ENCODE assay signal across 11 cellular contexts in the genomic region with DNA sequence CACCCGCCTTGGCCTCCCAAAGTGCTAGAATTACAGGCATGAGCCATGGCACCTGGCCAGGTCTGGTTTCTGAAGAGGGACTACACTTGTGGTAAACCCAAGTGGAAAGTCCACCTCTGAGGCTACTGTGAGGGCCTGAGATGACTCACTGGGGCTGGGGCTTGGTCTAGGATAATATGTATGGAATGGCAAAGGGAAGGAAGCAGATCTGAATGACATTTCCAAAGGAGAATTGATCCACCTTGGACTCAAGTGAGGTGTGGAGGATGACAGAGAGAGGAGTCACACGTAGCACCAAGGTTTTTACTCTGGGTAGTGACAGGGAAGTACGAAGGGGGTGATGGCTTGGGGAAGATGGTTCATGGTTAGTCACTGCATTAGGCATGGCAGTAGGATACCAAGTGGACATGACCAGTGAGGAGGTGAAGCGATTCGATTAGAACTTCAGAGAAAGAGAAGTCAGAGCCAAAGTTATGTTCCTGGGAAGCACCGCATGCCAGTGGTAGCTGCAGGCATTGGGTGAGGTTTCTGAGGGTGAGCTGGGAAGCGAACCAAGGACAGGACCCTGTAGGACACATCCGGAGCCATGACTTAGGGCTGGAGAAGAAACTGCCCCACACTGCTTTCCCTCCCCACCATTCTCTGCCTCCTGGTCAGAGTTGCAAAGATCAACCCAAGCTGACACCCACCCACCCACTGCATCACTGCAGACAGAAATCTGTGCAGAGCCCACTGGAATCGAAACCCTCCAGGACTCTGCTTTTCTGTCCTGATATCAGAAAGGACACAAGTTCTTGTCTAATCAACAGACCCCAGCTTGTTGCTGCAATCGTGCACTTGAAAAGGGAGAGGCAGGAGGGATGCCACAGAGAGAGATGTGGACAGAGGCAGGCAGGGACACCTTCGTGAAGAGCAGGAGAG. TPM values are rescaled to one million over a fixed set of nuclear protein-coding genes. Genes with fewer than 3 reads are reported as not detected.
DNase-seq lines count a peak whose midpoint lies in the region; ATAC-seq, FAIRE-seq and TF ChIP-seq lines count a peak whose summit lies in the region.
"Had no signal": no experiment of that assay in that cellular context is flagged by ENCODE, and none has a peak within 500 bp of the region (broad histone marks: within the 10 kb centered on the region; RNA-seq: fewer than 3 reads in every experiment).

No MANE protein-coding gene starts in this region.

- no peaks in the 10 kb centered on the region for H3K79me2 ChIP-seq in keratinocyte (ENCODE audit: control insufficient read depth, insufficient read depth, low read length)

- dilution Hi-C loops in keratinocyte (cut with MboI; ENCODE audit: extremely low pct_ligation_motif_present, low sequenced_read_pairs): no loop called here

- H3K4me3 Mint-ChIP-seq in stimulated activated naive CD8-positive, alpha-beta T cell treated with anti-CD3 and anti-CD28 coated beads, Interleukin-15, Interleukin-2, amounts not matched to agents 100 ng/mL and 50 ng/mL, for 24 hours: no peak overlapping the region
- no peak overlapping the region for H3K4me3 Mint-ChIP-seq in activated CD8-positive, alpha-beta T cell treated with anti-CD3 and anti-CD28 coated beads, Interleukin-2, amount 10 ng/mL, durations not matched to agents 7 days and 5 days

- no peaks in the 10 kb centered on the region for H3K9me3 Mint-ChIP-seq in stimulated activated naive CD8-positive, alpha-beta T cell treated with anti-CD3 and anti-CD28 coated beads, Interleukin-15, Interleukin-2, amounts not matched to agents 100 ng/mL and 50 ng/mL, for 24 hours
- no peaks in the 10 kb centered on the region for H3K9me3 Mint-ChIP-seq in activated CD8-positive, alpha-beta T cell treated with anti-CD3 and anti-CD28 coated beads, Interleukin-2, amount 10 ng/mL, durations not matched to agents 7 days and 5 days (ENCODE audit: insufficient read depth)

- H3K9me3 ChIP-seq in keratinocyte (ENCODE audit: control insufficient read depth, low read depth, low read length) (no peaks in the 10 kb centered on the region), gastrocnemius medialis (no peaks in the 10 kb centered on the region)

- H4K20me1 ChIP-seq in keratinocyte (ENCODE audit: control insufficient read depth, extremely low read depth, insufficient read depth, low read length): no peaks in the 10 kb centered on the region

- in situ Hi-C loops in gastrocnemius medialis (cut with MboI; ENCODE audit: low sequenced_read_pairs in 4 of 4): loop anchor here in 2 of 4 donors (10.0 to 25.0 kb wide), 3 partner anchors 151 to 244 kb away; a partner anchor contains a TSS

- TF ChIP-seq CTCF in keratinocyte (optimal IDR thresholded peaks at IDR 0.05 in 1 of 3, IDR thresholded peaks at IDR 0.05 in 1 of 3, conservative IDR thresholded peaks at IDR 0.05 in 1 of 3; ENCODE audit: extremely low read depth in 1 of 3, insufficient read depth in 2 of 3, low read length in 3 of 3) (no peak), gastrocnemius medialis (IDR thresholded peaks at IDR 0.05 in 4 of 5, conservative IDR thresholded peaks at IDR 0.05 in 1 of 5) (no peak)

- no peak for DNase-seq in stimulated activated naive CD8-positive, alpha-beta T cell treated with anti-CD3 and anti-CD28 coated beads, Interleukin-15, Interleukin-2, amounts not matched to agents 100 U/mL and 50 U/mL, for 24 hours
- no peak for DNase-seq in activated CD8-positive, alpha-beta T cell treated with anti-CD3 and anti-CD28 coated beads, Interleukin-2, amount 10 ng/mL, durations not matched to agents 7 days and 5 days
- DNase-seq in keratinocyte (ENCODE audit: low read depth, low spot score) (no peak), gastrocnemius medialis (no peak), hippocampal formation (lab: John Stamatoyannopoulos, UW) (no peak)
- DNase-seq: NCI-H187 had no signal

- CTCF ChIA-PET in activated CD8-positive, alpha-beta T cell treated with anti-CD3 and anti-CD28 coated beads, Interleukin-2, amount 10 ng/mL, durations not matched to agents 7 days and 5 days (lab: Charles Lee): interaction anchor here (5.5 kb wide), 1 partner anchor 8 kb away, joined by 61 read pairs; no protein-coding TSS in a partner anchor

- H3K4me1 Mint-ChIP-seq in stimulated activated naive CD8-positive, alpha-beta T cell treated with anti-CD3 and anti-CD28 coated beads, Interleukin-15, Interleukin-2, amounts not matched to agents 100 ng/mL and 50 ng/mL, for 24 hours (ENCODE audit: low read depth): peaks cover 39% of the 10 kb centered on the region
- H3K4me1 Mint-ChIP-seq in activated CD8-positive, alpha-beta T cell treated with anti-CD3 and anti-CD28 coated beads, Interleukin-2, amount 10 ng/mL, durations not matched to agents 7 days and 5 days (ENCODE audit: low read depth): peaks cover 34% of the 10 kb centered on the region

- peak; percentile 93 for FAIRE-seq in keratinocyte (lab: Jason Lieb, UNC)
- FAIRE-seq: frontal cortex had no signal

- no peak overlapping the region for H3K9ac ChIP-seq in keratinocyte (ENCODE audit: control insufficient read depth, extremely low read depth, insufficient read depth, low read length)

- H3K4me3 ChIP-seq in keratinocyte (ENCODE audit: control insufficient read depth in 2 of 3, extremely low read depth in 1 of 3, insufficient read depth in 2 of 3, low read depth in 1 of 3, low read length in 3 of 3): no peak overlapping the region
- no peak overlapping the region for H3K4me3 ChIP-seq in gastrocnemius medialis

- ATAC-seq in stimulated activated naive CD8-positive, alpha-beta T cell treated with anti-CD3 and anti-CD28 coated beads, Interleukin-15, Interleukin-2, amounts not matched to agents 100 U/mL and 50 U/mL, for 24 hours: no peak
- ATAC-seq in activated CD8-positive, alpha-beta T cell treated with anti-CD3 and anti-CD28 coated beads, Interleukin-2, amount 10 ng/mL, durations not matched to agents 7 days and 5 days: no peak
- ATAC-seq in gastrocnemius medialis: no peak
- ATAC-seq in GM18873 (IDR thresholded peaks at IDR 0.05; ENCODE audit: low FRiP score, unreplicated experiment): no peak
- ATAC-seq in HG02970 (IDR thresholded peaks at IDR 0.05; ENCODE audit: low FRiP score, unreplicated experiment): no peak

- H3K27ac Mint-ChIP-seq in stimulated activated naive CD8-positive, alpha-beta T cell treated with anti-CD3 and anti-CD28 coated beads, Interleukin-15, Interleukin-2, amounts not matched to agents 100 ng/mL and 50 ng/mL, for 24 hours: peak overlapping the region; percentile 55
- H3K27ac Mint-ChIP-seq in activated CD8-positive, alpha-beta T cell treated with anti-CD3 and anti-CD28 coated beads, Interleukin-2, amount 10 ng/mL, durations not matched to agents 7 days and 5 days: peak overlapping the region; percentile 82

- H2AFZ ChIP-seq in keratinocyte (ENCODE audit: control insufficient read depth, low read length): no peak overlapping the region

- H3K27ac ChIP-seq in keratinocyte (ENCODE audit: control insufficient read depth, insufficient read depth, low read length) (peak overlapping the region; percentile 11), gastrocnemius medialis (no peak overlapping the region)

- POLR2A ChIA-PET in activated CD8-positive, alpha-beta T cell treated with anti-CD3 and anti-CD28 coated beads, Interleukin-2, amount 10 ng/mL, durations not matched to agents 7 days and 5 days (lab: Charles Lee): no interaction called here

- intact Hi-C loops in gastrocnemius medialis (cut with DNase I; ENCODE audit: low total_unique reads): no loop called here

- peaks cover 30% of the 10 kb centered on the region for H3K4me1 ChIP-seq in keratinocyte (ENCODE audit: control insufficient read depth, extremely low read depth, insufficient read depth, low read length)
- H3K4me1 ChIP-seq in gastrocnemius medialis: peaks cover 2 to 5% of the 10 kb centered on the region in 2 donors

- H3K27me3 ChIP-seq in keratinocyte (ENCODE audit: control insufficient read depth, extremely low read depth, insufficient read depth, low read length) (no peaks in the 10 kb centered on the region), gastrocnemius medialis (no peaks in the 10 kb centered on the region)

- TF ChIP-seq POLR2A in gastrocnemius medialis (IDR thresholded peaks at IDR 0.05): no peak

- no peaks in the 10 kb centered on the region for H3K36me3 Mint-ChIP-seq in stimulated activated naive CD8-positive, alpha-beta T cell treated with anti-CD3 and anti-CD28 coated beads, Interleukin-15, Interleukin-2, amounts not matched to agents 100 ng/mL and 50 ng/mL, for 24 hours (ENCODE audit: low read depth)
- no peaks in the 10 kb centered on the region for H3K36me3 Mint-ChIP-seq in activated CD8-positive, alpha-beta T cell treated with anti-CD3 and anti-CD28 coated beads, Interleukin-2, amount 10 ng/mL, durations not matched to agents 7 days and 5 days (ENCODE audit: low read depth)

- H3K36me3 ChIP-seq in keratinocyte (ENCODE audit: control insufficient read depth in 2 of 2, extremely low read depth in 1 of 2, insufficient read depth in 2 of 2, low read length in 2 of 2) (no peaks in the 10 kb centered on the region), gastrocnemius medialis (no peaks in the 10 kb centered on the region)

- H3K4me2 ChIP-seq in keratinocyte (ENCODE audit: control insufficient read depth, extremely low read depth, insufficient read depth, low read depth, low read length): peak overlapping the region; percentile 11

- no peaks in the 10 kb centered on the region for H3K27me3 Mint-ChIP-seq in stimulated activated naive CD8-positive, alpha-beta T cell treated with anti-CD3 and anti-CD28 coated beads, Interleukin-15, Interleukin-2, amounts not matched to agents 100 ng/mL and 50 ng/mL, for 24 hours
- no peaks in the 10 kb centered on the region for H3K27me3 Mint-ChIP-seq in activated CD8-positive, alpha-beta T cell treated with anti-CD3 and anti-CD28 coated beads, Interleukin-2, amount 10 ng/mL, durations not matched to agents 7 days and 5 days (ENCODE audit: low read depth)

- no peaks in the 10 kb centered on the region for H3K9me1 ChIP-seq in keratinocyte (ENCODE audit: control insufficient read depth, extremely low read depth, insufficient read depth, low read length)

RNA-seq across cellular contexts. Expression of a gene that starts 13.0 kb away (rescaled TPM):
- total RNA-seq in activated CD8-positive, alpha-beta T cell treated with anti-CD3 and anti-CD28 coated beads, Interleukin-2, amount 10 ng/mL, durations not matched to agents 7 days and 5 days: 10 to 100 TPM; 70.0 to 70.6 TPM
- polyA plus RNA-seq in keratinocyte: 7.7 to 21.3 TPM (median 10.6 TPM) in 3 replicates
- 34.3 TPM for polyA plus RNA-seq in keratinocyte (2011; ENCODE audit: low read depth)
- 11.9 and 23.9 TPM in 2 replicates for polyA plus RNA-seq in keratinocyte (2011; cell fraction: cytosol; rRNA removed)
- 70.6 and 95.4 TPM in 2 replicates for polyA plus RNA-seq in keratinocyte (2011; cell fraction: nucleus; rRNA removed)
- 55.8 and 88.0 TPM in 2 replicates for polyA plus RNA-seq in keratinocyte (2012; ENCODE audit: low replicate concordance)
- polyA minus RNA-seq in keratinocyte: 12.1 to 134 TPM (median 12.5 TPM) in 3 replicates
- polyA minus RNA-seq in keratinocyte (2011; cell fraction: cytosol; rRNA and poly(A)+ RNA removed): 73.9 TPM
- 91.6 and 94.2 TPM in 2 replicates for polyA minus RNA-seq in keratinocyte (2011; cell fraction: nucleus; rRNA and poly(A)+ RNA removed)
- 10 to 100 TPM; 17.1 to 35.6 (median 23.8) TPM for total RNA-seq in gastrocnemius medialis

RNA-seq across cellular contexts. Expression of a gene that starts 17.3 kb away (rescaled TPM):
- total RNA-seq in activated CD8-positive, alpha-beta T cell treated with anti-CD3 and anti-CD28 coated beads, Interleukin-2, amount 10 ng/mL, durations not matched to agents 7 days and 5 days: not detected
- 0.13 to 0.25 TPM (median 0.20 TPM) in 3 replicates for polyA plus RNA-seq in keratinocyte
- not detected for polyA plus RNA-seq in keratinocyte (2011; ENCODE audit: low read depth)
- polyA plus RNA-seq in keratinocyte (2011; cell fraction: cytosol; rRNA removed): 0.44 and 0.55 TPM in 2 replicates
- 0.17 and 0.50 TPM in 2 replicates for polyA plus RNA-seq in keratinocyte (2011; cell fraction: nucleus; rRNA removed)
- 0.44 and 0.50 TPM in 2 replicates for polyA plus RNA-seq in keratinocyte (2012; ENCODE audit: low replicate concordance)
- polyA minus RNA-seq in keratinocyte: 1.2 TPM in 1 of 3 replicates, not detected in the others
- not detected for polyA minus RNA-seq in keratinocyte (2011; cell fraction: cytosol; rRNA and poly(A)+ RNA removed)
- not detected in 2 replicates for polyA minus RNA-seq in keratinocyte (2011; cell fraction: nucleus; rRNA and poly(A)+ RNA removed)
- not detected for total RNA-seq in gastrocnemius medialis
- total RNA-seq: frontal cortex, mononuclear cell had no signal

RNA-seq across cellular contexts. Expression of a gene that starts 32.8 kb away (rescaled TPM):
- not detected for total RNA-seq in activated CD8-positive, alpha-beta T cell treated with anti-CD3 and anti-CD28 coated beads, Interleukin-2, amount 10 ng/mL, durations not matched to agents 7 days and 5 days
- polyA plus RNA-seq in keratinocyte: not detected in 3 replicates
- polyA plus RNA-seq in keratinocyte (2011; ENCODE audit: low read depth): not detected
- polyA plus RNA-seq in keratinocyte (2011; cell fraction: cytosol; rRNA removed): not detected in 2 replicates
- polyA plus RNA-seq in keratinocyte (2011; cell fraction: nucleus; rRNA removed): not detected in 2 replicates
- not detected in 2 replicates for polyA plus RNA-seq in keratinocyte (2012; ENCODE audit: low replicate concordance)
- polyA minus RNA-seq in keratinocyte: not detected in 3 replicates
- polyA minus RNA-seq in keratinocyte (2011; cell fraction: cytosol; rRNA and poly(A)+ RNA removed): not detected
- not detected in 2 replicates for polyA minus RNA-seq in keratinocyte (2011; cell fraction: nucleus; rRNA and poly(A)+ RNA removed)
- total RNA-seq in gastrocnemius medialis: not detected
- total RNA-seq: frontal cortex, mononuclear cell had no signal

RNA-seq across cellular contexts. Expression of a gene that starts 55.1 kb away (rescaled TPM):
- under 1 TPM; 0.08 to 0.18 TPM for total RNA-seq in activated CD8-positive, alpha-beta T cell treated with anti-CD3 and anti-CD28 coated beads, Interleukin-2, amount 10 ng/mL, durations not matched to agents 7 days and 5 days
- polyA plus RNA-seq in keratinocyte: not detected in 3 replicates
- polyA plus RNA-seq in keratinocyte (2011; ENCODE audit: low read depth): not detected
- not detected in 2 replicates for polyA plus RNA-seq in keratinocyte (2011; cell fraction: cytosol; rRNA removed)
- not detected in 2 replicates for polyA plus RNA-seq in keratinocyte (2011; cell fraction: nucleus; rRNA removed)
- 0.04 TPM in 1 of 2 replicates, not detected in the other for polyA plus RNA-seq in keratinocyte (2012; ENCODE audit: low replicate concordance)
- not detected in 3 replicates for polyA minus RNA-seq in keratinocyte
- polyA minus RNA-seq in keratinocyte (2011; cell fraction: cytosol; rRNA and poly(A)+ RNA removed): not detected
- polyA minus RNA-seq in keratinocyte (2011; cell fraction: nucleus; rRNA and poly(A)+ RNA removed): not detected in 2 replicates
- not detected for total RNA-seq in gastrocnemius medialis
- total RNA-seq: frontal cortex had no signal

RNA-seq across cellular contexts. Expression of a gene that starts 59.2 kb away (rescaled TPM):
- 10 to 100 TPM; 39.3 to 41.1 TPM for total RNA-seq in activated CD8-positive, alpha-beta T cell treated with anti-CD3 and anti-CD28 coated beads, Interleukin-2, amount 10 ng/mL, durations not matched to agents 7 days and 5 days
- 11.9 to 22.6 TPM (median 14.9 TPM) in 3 replicates for polyA plus RNA-seq in keratinocyte
- polyA plus RNA-seq in keratinocyte (2011; ENCODE audit: low read depth): 18.2 TPM
- 2.7 and 3.6 TPM in 2 replicates for polyA plus RNA-seq in keratinocyte (2011; cell fraction: cytosol; rRNA removed)
- 60.5 and 67.0 TPM in 2 replicates for polyA plus RNA-seq in keratinocyte (2011; cell fraction: nucleus; rRNA removed)
- polyA plus RNA-seq in keratinocyte (2012; ENCODE audit: low replicate concordance): 7.9 and 17.4 TPM in 2 replicates
- polyA minus RNA-seq in keratinocyte: 4.3 to 27.3 TPM (median 16.1 TPM) in 3 replicates
- 2.7 TPM for polyA minus RNA-seq in keratinocyte (2011; cell fraction: cytosol; rRNA and poly(A)+ RNA removed)
- 23.1 and 42.0 TPM in 2 replicates for polyA minus RNA-seq in keratinocyte (2011; cell fraction: nucleus; rRNA and poly(A)+ RNA removed)
- 10 to 100 TPM in 3 of 4 donors, 1 to 10 TPM in 1; 7.4 to 36.4 (median 16.1) TPM for total RNA-seq in gastrocnemius medialis
